ENCODE assay signal across 8 cellular contexts in genomic region chr10:27745719-27746363, GRCh38. TPM values are rescaled to one million over a fixed set of nuclear protein-coding genes. Genes with fewer than 3 reads are reported as not detected.
A peak's percentile ranks its signal among the peaks of the same experiment; 100 is the strongest.
DNase-seq lines count a peak whose midpoint lies in the region; ATAC-seq, FAIRE-seq and TF ChIP-seq lines count a peak whose summit lies in the region.

Gene MKX (minus strand): TSS chr10:27745819. CDS start chr10:27743415, 2,404 bp downstream.

- H3K4ac ChIP-seq in trophoblast cell (ENCODE audit: low read depth, low read length), result no peak within 1 kb of the TSS

- peaks cover 58% of the 10 kb centered on the region for H3K27me3 ChIP-seq in trophoblast cell (ENCODE audit: insufficient read depth, low read length)

- H2BK5ac ChIP-seq in trophoblast cell (ENCODE audit: low read depth, low read length, poor library complexity), result no peak within 1 kb of the TSS

- no peak within 1 kb of the TSS for H4K12ac ChIP-seq in trophoblast cell (ENCODE audit: low read depth, low read length)

- H3K36me3 Mint-ChIP-seq in activated T-cell treated with anti-CD3 and anti-CD28 coated beads, Interleukin-2, amount 50 U/mL, for 4 hours (ENCODE audit: insufficient read depth), result no peaks in the 10 kb centered on the region

- no peak within 1 kb of the TSS for H3K23ac ChIP-seq in trophoblast cell (ENCODE audit: low read length)

- no peaks in the 10 kb centered on the region for H3K79me2 ChIP-seq in trophoblast cell (ENCODE audit: control insufficient read depth, insufficient read depth, low read length, poor library complexity)

- peak within 1 kb of the TSS; percentile 53 for H3K4me3 ChIP-seq in trophoblast cell (ENCODE audit: low read depth, low read length)

- peaks cover 10% of the 10 kb centered on the region for H3K9me3 ChIP-seq in trophoblast cell (ENCODE audit: insufficient read depth, low read depth, low read length)

- H3K4me3 Mint-ChIP-seq in activated T-cell treated with anti-CD3 and anti-CD28 coated beads, Interleukin-2, amount 50 U/mL, for 4 hours, result peak within 1 kb of the TSS; percentile 81

- no peak within 1 kb of the TSS for H2BK120ac ChIP-seq in trophoblast cell (ENCODE audit: insufficient read depth, low read length, poor library complexity)

- H3K36me3 ChIP-seq in trophoblast cell (ENCODE audit: control insufficient read depth in 1 of 2, insufficient read depth in 2 of 2, low read length in 2 of 2), result no peaks in the 10 kb centered on the region

- intact Hi-C loops in Right ventricle myocardium superior (cut with DNase I), result loop anchor here (10.0 kb wide), 1 partner anchor 439 kb away; no protein-coding TSS in a partner anchor

- WGBS in trophoblast cell (ENCODE audit: extremely low coverage, insufficient coverage, insufficient read length), result no CpG with 5 or more reads among the region's 72 CpGs

- peak; percentile 11 to 44 (median 20) for DNase-seq in stimulated activated naive CD4-positive, alpha-beta T cell (lab: John Stamatoyannopoulos, UW)
- no peak for DNase-seq in stimulated activated naive CD4-positive, alpha-beta T cell treated with Interleukin-2 at 50 U/mL for 16 hours (lab: John Stamatoyannopoulos, UW)
- DNase-seq in activated T-cell treated with anti-CD3 and anti-CD28 coated beads, Interleukin-2, amount 50 U/mL, for 4 hours, result peak; percentile 15
- DNase-seq in Right ventricle myocardium superior (peak; percentile 52), trophoblast cell (peak; percentile 4 to 51), D721Med (ENCODE audit: insufficient read length, low spot score) (no peak), 8988T (no peak)

- no peak within 1 kb of the TSS for H3K27ac ChIP-seq in trophoblast cell (ENCODE audit: low read depth, low read length)

- peak within 1 kb of the TSS; percentile 98 for H3K4me2 ChIP-seq in trophoblast cell (ENCODE audit: low read length)

- H3K9ac ChIP-seq in trophoblast cell (ENCODE audit: low read length), result no peak within 1 kb of the TSS

- H3K79me1 ChIP-seq in trophoblast cell (ENCODE audit: low read length), result no peaks in the 10 kb centered on the region

- H4K91ac ChIP-seq in trophoblast cell (ENCODE audit: low read depth, low read length), result no peak within 1 kb of the TSS

- no peak within 1 kb of the TSS for H3K18ac ChIP-seq in trophoblast cell (ENCODE audit: low read length)

- no peak within 1 kb of the TSS for H4K8ac ChIP-seq in trophoblast cell (ENCODE audit: low read depth, low read length)

- H2AK5ac ChIP-seq in trophoblast cell (ENCODE audit: low read length), result no peak within 1 kb of the TSS

- ATAC-seq in activated T-cell treated with anti-CD3 and anti-CD28 coated beads, Interleukin-2, amount 50 U/mL, for 4 hours, result no peak
- no peak for ATAC-seq in Right ventricle myocardium superior (ENCODE audit: poor library complexity)
- ATAC-seq in HG03439 (IDR thresholded peaks at IDR 0.05; ENCODE audit: unreplicated experiment), result no peak

- H3K9me3 Mint-ChIP-seq in activated T-cell treated with anti-CD3 and anti-CD28 coated beads, Interleukin-2, amount 50 U/mL, for 4 hours, result no peaks in the 10 kb centered on the region

- peaks cover 40% of the 10 kb centered on the region for H3K4me1 Mint-ChIP-seq in activated T-cell treated with anti-CD3 and anti-CD28 coated beads, Interleukin-2, amount 50 U/mL, for 4 hours (ENCODE audit: low read depth)

- no peak within 1 kb of the TSS for H2BK12ac ChIP-seq in trophoblast cell (ENCODE audit: low read length)

- no peak for FAIRE-seq in D721Med (lab: Jason Lieb, UNC)

- H3K14ac ChIP-seq in trophoblast cell (ENCODE audit: low read length), result no peak within 1 kb of the TSS

- H3K4me1 ChIP-seq in trophoblast cell (ENCODE audit: control insufficient read depth in 1 of 2, insufficient read depth in 2 of 2, low read length in 2 of 2), result peaks cover 20 to 43% of the 10 kb centered on the region in 2 experiments

- H3K27me3 Mint-ChIP-seq in activated T-cell treated with anti-CD3 and anti-CD28 coated beads, Interleukin-2, amount 50 U/mL, for 4 hours (ENCODE audit: low read depth), result peaks cover 58% of the 10 kb centered on the region

- peak within 1 kb of the TSS; percentile 48 for H2AFZ ChIP-seq in trophoblast cell (ENCODE audit: insufficient read depth, low read length, poor library complexity)

- no peak for TF ChIP-seq CTCF in D721Med (IDR thresholded peaks at IDR 0.05; ENCODE audit: insufficient read depth, missing control alignments)

RNA-seq across cellular contexts. Expression of gene MKX, which starts in this region (rescaled TPM):
- total RNA-seq in activated T-cell treated with anti-CD3 and anti-CD28 coated beads, Interleukin-2, amount 50 U/mL, for 4 hours, result under 1 TPM; 0.37 to 0.95 (median 0.38) TPM
- total RNA-seq in Right ventricle myocardium superior, result not detected
- polyA plus RNA-seq in trophoblast cell (2013), result 0.10 and 0.15 TPM in 2 replicates

Comparison
In these comparisons a context has a peak if more than half of its experiments do, and no peak if none do; other contexts are left out.
1. DNase-seq: peak in stimulated activated naive CD4-positive, alpha-beta T cell (6 of 6) and trophoblast cell (2 of 2); none in stimulated activated naive CD4-positive, alpha-beta T cell treated with Interleukin-2 at 50 U/mL for 16 hours (single experiment), D721Med (single experiment) and 8988T (single experiment).
2. Peak in DNase-seq in activated T-cell treated with anti-CD3 and anti-CD28 coated beads, Interleukin-2, amount 50 U/mL, for 4 hours; RNA of the gene not detected or under 1 TPM.
3. Peak in DNase-seq in Right ventricle myocardium superior; RNA of the gene not detected or under 1 TPM.